Comparison of ENCODE assay signal across 23 cellular contexts in the genomic region with DNA sequence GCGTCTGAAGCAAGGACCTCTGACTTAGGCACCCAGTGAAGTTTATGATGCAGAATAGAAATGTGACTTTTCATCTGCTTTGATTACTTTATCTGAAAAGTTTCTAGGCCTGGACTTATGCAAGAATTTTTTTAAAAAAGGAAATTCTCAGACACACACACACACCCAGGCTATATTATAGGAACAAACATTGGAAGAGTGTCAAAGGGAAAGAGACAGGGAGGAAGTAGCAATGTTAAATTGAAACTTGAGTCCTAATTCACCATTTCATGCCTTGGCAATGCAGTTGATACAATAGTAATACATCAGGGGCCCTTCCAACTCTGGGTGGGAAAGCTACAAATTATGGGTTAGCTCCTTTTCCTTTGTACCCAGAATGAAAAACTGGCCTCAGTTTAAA.
"Had no signal": no experiment of that assay in that cellular context is flagged by ENCODE, and none has a peak within 500 bp of the region (broad histone marks: within the 10 kb centered on the region; RNA-seq: fewer than 3 reads in every experiment).

No MANE protein-coding gene starts in this region.

- ATAC-seq: activated T-helper 17 cell treated with anti-CD3 and anti-CD28 coated beads, Interleukin-2, amount 50 U/mL, for 72 hours; T-cell had no signal

- H3K9me3 ChIP-seq: adrenal gland had no signal

- DNase-seq: activated CD4-positive, alpha-beta memory T cell treated with anti-CD3 and anti-CD28 coated beads for 36 hours; activated CD4-positive, alpha-beta T cell treated with anti-CD3 and anti-CD28 coated beads, Interleukin-2, amount 10 ng/mL, durations not matched to agents 7 days and 5 days; activated CD4-positive, CD25-positive, alpha-beta regulatory T cell; activated gamma-delta T cell treated with Interleukin-2 at 50 U/mL for 16 hours; activated naive CD4-positive, alpha-beta T cell treated with anti-CD3 and anti-CD28 coated beads, Interleukin-2, amount 10 ng/mL, durations not matched to agents 7 days and 5 days; activated naive CD8-positive, alpha-beta T cell treated with anti-CD3 and anti-CD28 coated beads for 36 hours; activated T-cell treated with anti-CD3 and anti-CD28 coated beads for 4 hours; activated T-cell treated with anti-CD3 and anti-CD28 coated beads, Interleukin-2, amount 50 U/mL, for 48 hours; adrenal gland; anterior cingulate cortex; MM.1S; NCI-H1105; NCI-H1436; NCI-H1694 treated with DMSO at 0.1 percent for 48 hours; NCI-H446; NCI-H524; NCI-H748 treated with DMSO at 0.1 percent for 48 hours; OCI-M1; SHP77 treated with DMSO at 0.1 percent for 48 hours; T-cell; T-helper 2 cell; T1000 had no signal

- H3K4me3 ChIP-seq: adrenal gland had no signal

- H3K27me3 ChIP-seq: adrenal gland had no signal

- H3K36me3 ChIP-seq: adrenal gland had no signal

- H3K27ac ChIP-seq: adrenal gland had no signal

- H3K4me1 ChIP-seq: adrenal gland had no signal
